ENCODE assay signal across 1 cellular context in the genomic region with DNA sequence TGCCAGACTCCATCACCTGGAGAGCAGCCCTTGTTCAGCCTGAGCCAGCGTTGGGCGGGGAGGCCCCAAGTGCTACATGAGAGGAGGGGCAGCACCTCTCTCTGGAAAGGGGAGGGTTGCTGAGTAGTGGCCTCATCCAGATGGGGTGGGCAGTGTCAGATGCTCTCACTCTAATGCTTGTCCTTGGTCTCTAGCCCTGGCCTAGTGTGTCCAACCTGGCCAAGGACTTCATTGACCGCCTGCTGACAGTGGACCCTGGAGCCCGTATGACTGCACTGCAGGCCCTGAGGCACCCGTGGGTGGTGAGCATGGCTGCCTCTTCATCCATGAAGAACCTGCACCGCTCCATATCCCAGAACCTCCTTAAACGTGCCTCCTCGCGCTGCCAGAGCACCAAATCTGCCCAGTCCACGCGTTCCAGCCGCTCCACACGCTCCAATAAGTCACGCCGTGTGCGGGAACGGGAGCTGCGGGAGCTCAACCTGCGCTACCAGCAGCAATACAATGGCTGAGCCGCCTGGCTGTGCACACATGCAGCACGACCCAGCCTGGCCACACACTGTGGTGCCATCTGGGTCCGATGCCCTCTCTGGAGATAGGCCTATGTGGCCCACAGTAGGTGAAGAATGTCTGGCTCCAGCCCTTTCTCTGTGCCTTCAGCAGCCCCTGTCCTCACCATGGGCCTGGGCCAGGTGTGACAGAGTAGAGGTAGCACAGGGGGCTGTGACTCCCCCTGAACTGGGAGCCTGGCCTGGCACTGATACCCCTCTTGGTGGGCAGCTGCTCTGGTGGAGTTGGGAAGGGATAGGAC.
TF ChIP-seq lines count a peak whose summit lies in the region.

No MANE protein-coding gene starts in this region.

TF ChIP-seq in GM12878, 131 proteins besides CTCF, POLR2A, EP300 and RAD21:
- no peak for TF ChIP-seq ZNF217 (IDR thresholded peaks at IDR 0.05)
- 0 out of 2 replicates have a peak, but pooled peaks have one; percentile 15 for TF ChIP-seq MTA3 (IDR thresholded peaks at IDR 0.05; ENCODE audit: borderline replicate concordance, low read length)
